Comparison of ENCODE assay signal across 9 cellular contexts in the genomic region with DNA sequence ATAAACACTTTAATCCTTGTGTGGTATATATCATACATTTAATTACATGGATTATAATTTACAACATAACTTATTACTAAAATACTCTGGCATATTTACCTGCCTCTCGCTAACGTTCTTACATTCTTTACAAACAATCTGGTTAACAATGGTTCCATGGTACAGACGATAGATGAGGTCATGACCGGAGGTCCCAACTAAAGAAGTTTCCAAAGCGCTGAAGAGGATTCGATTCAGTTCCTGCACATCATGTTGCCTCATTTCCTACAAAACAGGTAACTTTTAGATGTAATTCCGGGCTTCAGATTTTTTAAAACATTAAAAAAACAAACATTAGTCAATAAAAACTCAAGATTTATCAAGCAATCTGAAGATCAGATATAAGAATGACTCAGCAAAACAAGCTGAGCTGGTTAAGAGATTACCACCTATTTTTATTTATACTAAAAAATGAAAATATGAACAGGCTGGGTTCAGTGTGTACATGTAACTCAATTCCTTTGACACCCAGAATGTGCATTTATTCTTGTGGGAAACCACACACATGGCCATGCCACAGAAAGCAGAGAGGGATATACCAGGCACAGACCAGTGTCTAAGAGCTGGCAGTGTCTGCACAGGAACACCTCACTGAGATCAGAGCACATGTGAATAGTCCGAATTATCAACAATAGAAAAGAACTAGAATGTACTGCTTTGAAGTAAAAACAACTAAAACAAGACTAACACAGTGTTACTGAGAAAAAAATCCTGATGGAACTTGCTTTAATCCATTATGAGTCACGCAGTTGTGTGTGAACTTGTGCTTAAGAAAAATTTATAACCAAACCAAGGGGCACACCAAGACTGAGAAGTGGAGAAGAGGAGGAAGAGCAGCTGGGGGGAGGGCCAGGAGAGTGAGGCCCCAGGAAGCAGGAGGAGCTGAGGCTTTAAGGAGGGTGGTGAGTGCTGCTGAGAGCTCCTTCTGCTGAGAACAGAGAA. TPM values are rescaled to one million over a fixed set of nuclear protein-coding genes. Genes with fewer than 3 reads are reported as not detected.
DNase-seq lines count a peak whose midpoint lies in the region; ATAC-seq and TF ChIP-seq lines count a peak whose summit lies in the region.
"Had no signal": no experiment of that assay in that cellular context is flagged by ENCODE, and none has a peak within 500 bp of the region (broad histone marks: within the 10 kb centered on the region; RNA-seq: fewer than 3 reads in every experiment).

No MANE protein-coding gene starts in this region.

- H3K36me3 ChIP-seq in SK-N-SH (replicated peaks in 1 of 2; ENCODE audit: control insufficient read depth in 1 of 2, insufficient read depth in 2 of 2, low read length in 1 of 2) (peaks cover 52 to 65% of the 10 kb centered on the region in 2 experiments), upper lobe of right lung (peaks cover 83% of the 10 kb centered on the region), suprapubic skin (peaks cover 42% of the 10 kb centered on the region)

- H3K27me3 ChIP-seq in SK-N-SH (ENCODE audit: insufficient read depth): no peaks in the 10 kb centered on the region
- H3K27me3 ChIP-seq in upper lobe of right lung: no peaks in the 10 kb centered on the region
- no peaks in the 10 kb centered on the region for H3K27me3 ChIP-seq in suprapubic skin

- H3K4me3 Mint-ChIP-seq in activated T-cell treated with anti-CD3 and anti-CD28 coated beads, Interleukin-2, amount 50 U/mL, for 24 hours: no peak overlapping the region

- H3K27ac Mint-ChIP-seq in activated T-cell treated with anti-CD3 and anti-CD28 coated beads, Interleukin-2, amount 50 U/mL, for 24 hours: peak overlapping the region; percentile 10

- H3K4me2 ChIP-seq in SK-N-SH: peak overlapping the region; percentile 0; the same call in 1 of the 2 replicates

- H3K79me2 ChIP-seq in SK-N-SH (ENCODE audit: insufficient read depth): no peaks in the 10 kb centered on the region; the same call in 1 of the 2 replicates

- TF ChIP-seq POLR2A in suprapubic skin (IDR thresholded peaks at IDR 0.05): no peak

- TF ChIP-seq CTCF in SK-N-SH (IDR thresholded peaks at IDR 0.05) (no peak), fibroblast of pulmonary artery (IDR thresholded peaks at IDR 0.05; ENCODE audit: low read length, missing control alignments) (no peak), upper lobe of right lung (IDR thresholded peaks at IDR 0.05) (no peak), suprapubic skin (IDR thresholded peaks at IDR 0.05) (no peak)

- DNase-seq in activated T-cell treated with anti-CD3 and anti-CD28 coated beads, Interleukin-2, amount 50 U/mL, for 24 hours: no peak
- DNase-seq in activated T-cell treated with anti-CD3 and anti-CD28 coated beads for 4 hours (no peak), SK-N-SH (no peak), fibroblast of pulmonary artery (ENCODE audit: low read depth) (peak; percentile 57), upper lobe of right lung (no peak), foreskin melanocyte (no peak), suprapubic skin (ENCODE audit: low spot score in 2 of 2) (no peak)
- DNase-seq: kidney had no signal

- H3K27ac ChIP-seq in SK-N-SH (ENCODE audit: low read depth in 2 of 2, low read length in 1 of 2) (peak overlapping the region; percentile 20 to 44; a peak in 2 of 4 replicates), upper lobe of right lung (no peak overlapping the region), suprapubic skin (no peak overlapping the region)

- TF ChIP-seq EP300 in SK-N-SH (IDR thresholded peaks at IDR 0.05; ENCODE audit: borderline replicate concordance in 1 of 2, low read depth in 1 of 2, low read length in 1 of 2): no peak
- TF ChIP-seq EP300 in suprapubic skin (IDR thresholded peaks at IDR 0.05): no peak

- H3K4me1 ChIP-seq in SK-N-SH (ENCODE audit: control insufficient read depth in 1 of 2, insufficient read depth in 2 of 2, low read depth in 1 of 2, low read length in 1 of 2) (peaks cover 2 to 12% of the 10 kb centered on the region in 2 experiments; a peak in 3 of 4 replicates), upper lobe of right lung (no peaks in the 10 kb centered on the region), suprapubic skin (no peaks in the 10 kb centered on the region)

- H3K27me3 Mint-ChIP-seq in activated T-cell treated with anti-CD3 and anti-CD28 coated beads, Interleukin-2, amount 50 U/mL, for 24 hours: no peaks in the 10 kb centered on the region

- H3K9me3 ChIP-seq in SK-N-SH: no peaks in the 10 kb centered on the region
- no peaks in the 10 kb centered on the region for H3K9me3 ChIP-seq in upper lobe of right lung
- H3K9me3 ChIP-seq in suprapubic skin: no peaks in the 10 kb centered on the region

- H3K4me3 ChIP-seq in SK-N-SH (ENCODE audit: low read depth in 2 of 2, low read length in 1 of 2): no peak overlapping the region
- H3K4me3 ChIP-seq in fibroblast of pulmonary artery (replicated peaks; ENCODE audit: low read depth, low read length): no peak overlapping the region
- H3K4me3 ChIP-seq in upper lobe of right lung: no peak overlapping the region
- H3K4me3 ChIP-seq in suprapubic skin: no peak overlapping the region

- H2AFZ ChIP-seq in SK-N-SH (ENCODE audit: low read depth): no peak overlapping the region

- peaks cover 62% of the 10 kb centered on the region for H3K36me3 Mint-ChIP-seq in activated T-cell treated with anti-CD3 and anti-CD28 coated beads, Interleukin-2, amount 50 U/mL, for 24 hours (ENCODE audit: low read depth)

- H3K4me1 Mint-ChIP-seq in activated T-cell treated with anti-CD3 and anti-CD28 coated beads, Interleukin-2, amount 50 U/mL, for 24 hours (ENCODE audit: low read depth): peaks cover 6% of the 10 kb centered on the region

- H3K9me3 Mint-ChIP-seq in activated T-cell treated with anti-CD3 and anti-CD28 coated beads, Interleukin-2, amount 50 U/mL, for 24 hours: no peaks in the 10 kb centered on the region

- H3K9ac ChIP-seq in SK-N-SH: no peak overlapping the region

- no peaks in the 10 kb centered on the region for H4K20me1 ChIP-seq in SK-N-SH (ENCODE audit: insufficient read depth)

- H3K9me2 ChIP-seq in SK-N-SH: no peaks in the 10 kb centered on the region

- TF ChIP-seq RAD21 in SK-N-SH (IDR thresholded peaks at IDR 0.05; ENCODE audit: low read length): no peak

- intact Hi-C loops in upper lobe of right lung (cut with DNase I): no loop called here

- CTCF ChIA-PET in SK-N-SH (lab: Yijun Ruan, JAX): interaction anchor here (1.0 kb wide), 1 partner anchor 154 kb away, joined by 4 read pairs; no protein-coding TSS in a partner anchor

- peaks cover 7% of the 10 kb centered on the region for H3F3A ChIP-seq in SK-N-SH (replicated peaks; ENCODE audit: insufficient read depth)

- ATAC-seq in upper lobe of right lung: peak; percentile 62
- no peak for ATAC-seq in HG03378 (IDR thresholded peaks at IDR 0.05; ENCODE audit: unreplicated experiment)

- WGBS in SK-N-SH (ENCODE audit: low lambda C conversion rate): 73% methylated on average over 9 of the region's 9 CpGs
- 67% methylated on average over 9 of the region's 9 CpGs for WGBS in suprapubic skin

- POLR2A ChIA-PET in SK-N-SH (lab: Yijun Ruan, JAX): no interaction called here

TF ChIP-seq in SK-N-SH, 30 proteins besides CTCF, POLR2A, EP300 and RAD21:
- TF ChIP-seq, protein P1, sequence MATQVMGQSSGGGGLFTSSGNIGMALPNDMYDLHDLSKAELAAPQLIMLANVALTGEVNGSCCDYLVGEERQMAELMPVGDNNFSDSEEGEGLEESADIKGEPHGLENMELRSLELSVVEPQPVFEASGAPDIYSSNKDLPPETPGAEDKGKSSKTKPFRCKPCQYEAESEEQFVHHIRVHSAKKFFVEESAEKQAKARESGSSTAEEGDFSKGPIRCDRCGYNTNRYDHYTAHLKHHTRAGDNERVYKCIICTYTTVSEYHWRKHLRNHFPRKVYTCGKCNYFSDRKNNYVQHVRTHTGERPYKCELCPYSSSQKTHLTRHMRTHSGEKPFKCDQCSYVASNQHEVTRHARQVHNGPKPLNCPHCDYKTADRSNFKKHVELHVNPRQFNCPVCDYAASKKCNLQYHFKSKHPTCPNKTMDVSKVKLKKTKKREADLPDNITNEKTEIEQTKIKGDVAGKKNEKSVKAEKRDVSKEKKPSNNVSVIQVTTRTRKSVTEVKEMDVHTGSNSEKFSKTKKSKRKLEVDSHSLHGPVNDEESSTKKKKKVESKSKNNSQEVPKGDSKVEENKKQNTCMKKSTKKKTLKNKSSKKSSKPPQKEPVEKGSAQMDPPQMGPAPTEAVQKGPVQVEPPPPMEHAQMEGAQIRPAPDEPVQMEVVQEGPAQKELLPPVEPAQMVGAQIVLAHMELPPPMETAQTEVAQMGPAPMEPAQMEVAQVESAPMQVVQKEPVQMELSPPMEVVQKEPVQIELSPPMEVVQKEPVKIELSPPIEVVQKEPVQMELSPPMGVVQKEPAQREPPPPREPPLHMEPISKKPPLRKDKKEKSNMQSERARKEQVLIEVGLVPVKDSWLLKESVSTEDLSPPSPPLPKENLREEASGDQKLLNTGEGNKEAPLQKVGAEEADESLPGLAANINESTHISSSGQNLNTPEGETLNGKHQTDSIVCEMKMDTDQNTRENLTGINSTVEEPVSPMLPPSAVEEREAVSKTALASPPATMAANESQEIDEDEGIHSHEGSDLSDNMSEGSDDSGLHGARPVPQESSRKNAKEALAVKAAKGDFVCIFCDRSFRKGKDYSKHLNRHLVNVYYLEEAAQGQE (IDR thresholded peaks at IDR 0.05; ENCODE audit: low read depth, low read length): no peak
- no peak for TF ChIP-seq MXI1 (IDR thresholded peaks at IDR 0.05; ENCODE audit: low read depth, low read length)
- 0 out of 2 replicates have a peak, but pooled peaks have one; percentile 4 for TF ChIP-seq JUND (IDR thresholded peaks at IDR 0.05)

RNA-seq across cellular contexts. Expression of a gene that starts 9.5 kb away (rescaled TPM):
- polyA plus RNA-seq in SK-N-SH (2012; rRNA removed): 36.8 and 37.0 TPM in 2 replicates
- 15.9 and 18.8 TPM in 2 replicates for polyA plus RNA-seq in SK-N-SH (2012; cell fraction: cytosol; rRNA removed)
- polyA plus RNA-seq in SK-N-SH (2012; cell fraction: nucleus; rRNA removed): 160 and 189 TPM in 2 replicates
- total RNA-seq in upper lobe of right lung (47.6 TPM), suprapubic skin (100 to 1,000 TPM in 1 of 4 donors, 10 to 100 TPM in 3; 16.2 to 125 (median 40.1) TPM)

Comparison
In these comparisons a context has a peak if more than half of its experiments do, and no peak if none do; other contexts are left out.
1. H3K27ac ChIP-seq: peak in SK-N-SH (2 of 2); none in upper lobe of right lung (single experiment) and suprapubic skin (single experiment).